14 cellular contexts compared by ENCODE assay signal in genomic region chr1:187685338-187685737, GRCh38.
DNase-seq lines count a peak whose midpoint lies in the region; ATAC-seq and TF ChIP-seq lines count a peak whose summit lies in the region.
"Had no signal": no experiment of that assay in that cellular context is flagged by ENCODE, and none has a peak within 500 bp of the region (broad histone marks: within the 10 kb centered on the region; RNA-seq: fewer than 3 reads in every experiment).

No MANE protein-coding gene starts in this region.

- H3K4me3 ChIP-seq in AG04449 (ENCODE audit: low read depth, low read length) (no peak overlapping the region), astrocyte of the spinal cord (ENCODE audit: low read depth, low read length) (no peak overlapping the region)
- H3K4me3 ChIP-seq: ascending aorta, gastroesophageal sphincter, testis had no signal

- in situ Hi-C loops in astrocyte of the spinal cord (cut with HindIII; ENCODE audit: low sequenced_read_pairs) = no loop called here

- TF ChIP-seq CTCF in AG04449 (IDR thresholded peaks at IDR 0.05; ENCODE audit: insufficient read depth, low read length, missing control alignments) (no peak), astrocyte of the spinal cord (IDR thresholded peaks at IDR 0.05; ENCODE audit: low read depth, low read length) (no peak)

- peak; percentile 59 for DNase-seq in AG04449 (ENCODE audit: low read depth, low spot score)
- peak; percentile 27 to 47 for DNase-seq in Kasumi-1 (lab: John Stamatoyannopoulos, UW)
- peak; percentile 73 for DNase-seq in astrocyte of the spinal cord (ENCODE audit: low read depth, low spot score)
- DNase-seq in glomerular visceral epithelial cell (ENCODE audit: extremely low spot score) = peak; percentile 15
- no peak for DNase-seq in activated CD4-positive, CD25-positive, alpha-beta regulatory T cell treated with anti-CD3 and anti-CD28 coated beads, Interleukin-2, amount 50 U/mL, for 72 hours
- DNase-seq in NK-92 treated with Interleukin-12 subunit alpha and Interleukin-12 subunit beta, amount 100 ng/mL, for 24 hours (lab: John Stamatoyannopoulos, UW) = no peak
- DNase-seq: activated B cell treated with CpG ODN at 0.5 μM for 24 hours, activated gamma-delta T cell treated with Interleukin-2 at 50 U/mL for 16 hours, COR-L47, testis had no signal

- CTCF ChIA-PET in AG04449 (lab: Yijun Ruan, JAX) = no interaction called here

- POLR2A ChIA-PET in AG04449 (lab: Yijun Ruan, JAX) = no interaction called here

- ATAC-seq in HG03108 (IDR thresholded peaks at IDR 0.05; ENCODE audit: unreplicated experiment) = no peak
- ATAC-seq in GM18498 (IDR thresholded peaks at IDR 0.05; ENCODE audit: unreplicated experiment) = no peak
- ATAC-seq: gastroesophageal sphincter had no signal

Comparison
In these comparisons a context has a peak if more than half of its experiments do, and no peak if none do; other contexts are left out.
1. DNase-seq: peak in AG04449 (single experiment), Kasumi-1 (2 of 2), astrocyte of the spinal cord (single experiment) and glomerular visceral epithelial cell (single experiment); none in activated CD4-positive, CD25-positive, alpha-beta regulatory T cell treated with anti-CD3 and anti-CD28 coated beads, Interleukin-2, amount 50 U/mL, for 72 hours (single experiment) and NK-92 treated with Interleukin-12 subunit alpha and Interleukin-12 subunit beta, amount 100 ng/mL, for 24 hours (single experiment).